In genomic region chr7:133050200-133050995, GRCh38 we compare ENCODE assay signal across 22 cellular contexts.
"Had no signal": no experiment of that assay in that cellular context is flagged by ENCODE, and none has a peak within 500 bp of the region (broad histone marks: within the 10 kb centered on the region; RNA-seq: fewer than 3 reads in every experiment).

No MANE protein-coding gene starts in this region.

- H3K27ac Mint-ChIP-seq: activated naive CD8-positive, alpha-beta T cell; activated T-cell treated with anti-CD3 and anti-CD28 coated beads, Interleukin-2, amount 50 U/mL, for 72 hours; endodermal cell; mesothelial cell of epicardium; natural killer cell; stimulated activated naive B cell treated with anti-CD40 and anti-IgM and Interleukin-4, amounts not matched to agents 10 μg/mL and 1 μg/mL and 100 μg/mL, for 72 hours; T-helper 1 cell treated with Interleukin-12 subunit alpha and Interleukin-12 subunit beta and Interleukin-4 antibody, amounts not matched to agents 30 μg/mL and 1 μg/mL, for 36 hours had no signal

- H3K36me3 Mint-ChIP-seq: natural killer cell had no signal

- H3K27me3 ChIP-seq: foreskin keratinocyte, sigmoid colon, suprapubic skin, tibial nerve had no signal

- ATAC-seq: activated T-cell treated with anti-CD3 and anti-CD28 coated beads, Interleukin-2, amount 50 U/mL, for 72 hours; esophagus mucosa; foreskin keratinocyte; natural killer cell had no signal

- H3K36me3 ChIP-seq: sigmoid colon had no signal

- H3K9me3 Mint-ChIP-seq: activated T-cell treated with anti-CD3 and anti-CD28 coated beads, Interleukin-2, amount 50 U/mL, for 72 hours; endodermal cell; mesothelial cell of epicardium; natural killer cell; stimulated activated naive B cell treated with anti-CD40 and anti-IgM and Interleukin-4, amounts not matched to agents 10 μg/mL and 1 μg/mL and 100 μg/mL, for 72 hours; T-helper 1 cell treated with Interleukin-12 subunit alpha and Interleukin-12 subunit beta and Interleukin-4 antibody, amounts not matched to agents 30 μg/mL and 1 μg/mL, for 36 hours had no signal

- H3K4me3 ChIP-seq: sigmoid colon, suprapubic skin, tibial nerve had no signal

- H3K27me3 Mint-ChIP-seq: activated naive CD8-positive, alpha-beta T cell; stimulated activated naive B cell treated with anti-CD40 and anti-IgM and Interleukin-4, amounts not matched to agents 10 μg/mL and 1 μg/mL and 100 μg/mL, for 72 hours had no signal

- H3K9me3 ChIP-seq: sigmoid colon, suprapubic skin, tibial nerve had no signal

- H3K4me3 Mint-ChIP-seq: activated naive CD8-positive, alpha-beta T cell; activated T-cell treated with anti-CD3 and anti-CD28 coated beads, Interleukin-2, amount 50 U/mL, for 72 hours; endodermal cell; mesothelial cell of epicardium; natural killer cell; T-helper 1 cell treated with Interleukin-12 subunit alpha and Interleukin-12 subunit beta and Interleukin-4 antibody, amounts not matched to agents 30 μg/mL and 1 μg/mL, for 36 hours had no signal

- H3K27ac ChIP-seq: foreskin keratinocyte, sigmoid colon, suprapubic skin, tibial nerve, VCaP had no signal

- DNase-seq: activated CD4-positive, alpha-beta T cell treated with anti-CD3 and anti-CD28 coated beads for 4 hours; activated CD4-positive, alpha-beta T cell treated with anti-CD3 and anti-CD28 coated beads, Interleukin-2, amount 50 U/mL, for 4 hours; activated naive CD4-positive, alpha-beta T cell; activated T-cell treated with anti-CD3 and anti-CD28 coated beads for 4 hours; activated T-cell treated with anti-CD3 and anti-CD28 coated beads, Interleukin-2, amount 50 U/mL, for 72 hours; endodermal cell; foreskin keratinocyte; mammary epithelial cell; natural killer cell; sigmoid colon; stimulated activated CD4-positive, alpha-beta T cell treated with anti-CD3 and anti-CD28 coated beads, Interleukin-15, amount 100 ng/mL, for 24 hours; stimulated activated CD4-positive, alpha-beta T cell treated with anti-CD3 and anti-CD28 coated beads, Interleukin-2, amount 100 ng/mL, for 24 hours; stimulated activated naive B cell treated with anti-CD40 and anti-IgM and Interleukin-4, amounts not matched to agents 10 μg/mL and 1 μg/mL and 100 μg/mL, for 72 hours; SW 1271; T-helper 9 cell had no signal
